9 cellular contexts compared by ENCODE assay signal in the genomic region with DNA sequence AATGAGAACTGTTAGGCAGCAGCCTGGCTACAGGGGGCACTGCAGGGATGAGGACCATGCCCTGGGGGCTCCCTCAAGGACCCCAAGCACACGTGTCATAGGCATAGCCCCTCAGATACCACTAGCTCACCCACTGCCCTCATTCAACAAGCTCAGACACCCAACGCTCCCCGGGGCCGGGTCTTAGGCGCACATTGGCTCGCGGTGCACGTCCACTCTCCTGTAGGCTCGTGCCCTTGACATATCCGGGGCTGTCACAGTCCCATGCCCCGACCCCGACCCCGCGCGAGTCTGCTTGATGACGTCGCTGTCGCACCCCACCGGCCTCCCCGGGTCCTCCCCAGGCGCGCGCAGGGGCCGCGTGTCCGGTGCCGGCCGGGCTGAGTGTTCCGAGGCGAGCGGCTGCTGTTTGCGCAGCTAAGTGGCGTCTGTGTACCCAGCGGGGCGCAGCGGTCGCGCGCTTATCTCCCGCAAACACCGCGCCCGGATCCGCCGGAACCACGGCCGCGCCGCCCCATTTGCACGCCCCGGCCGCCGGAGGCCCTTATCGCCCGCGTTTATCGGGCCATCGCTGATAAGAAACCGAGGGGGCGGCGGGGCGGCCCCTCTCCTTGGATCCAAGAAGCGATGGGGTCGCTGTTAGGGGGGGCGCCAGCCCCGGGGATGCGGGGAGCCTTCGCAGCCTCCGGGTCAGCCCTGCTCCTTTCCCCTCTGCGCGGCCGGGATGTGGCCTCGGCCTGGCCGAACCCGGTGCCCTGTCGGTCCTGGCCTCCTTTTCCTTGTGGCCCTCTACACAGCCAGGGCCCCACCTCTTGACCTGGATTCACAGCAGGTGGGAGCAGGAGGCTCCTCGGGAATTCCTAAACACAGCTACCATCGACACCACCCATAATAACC. TPM values are rescaled to one million over a fixed set of nuclear protein-coding genes. Genes with fewer than 3 reads are reported as not detected.
A peak's percentile ranks its signal among the peaks of the same experiment; 100 is the strongest.
DNase-seq lines count a peak whose midpoint lies in the region; ATAC-seq and TF ChIP-seq lines count a peak whose summit lies in the region.
"Had no signal": no experiment of that assay in that cellular context is flagged by ENCODE, and none has a peak within 500 bp of the region (broad histone marks: within the 10 kb centered on the region; RNA-seq: fewer than 3 reads in every experiment).

No MANE protein-coding gene starts in this region.

- TF ChIP-seq CTCF in AG09309 (IDR thresholded peaks at IDR 0.05; ENCODE audit: control insufficient read depth, insufficient read depth, low read depth, low read length, missing control alignments), result peak; percentile 32

- DNase-seq in AG09309 (ENCODE audit: low read depth), result no peak
- peak; percentile 36 for DNase-seq in dermis blood vessel endothelial cell
- no peak for DNase-seq in superior temporal gyrus (ENCODE audit: extremely low spot score)
- DNase-seq in middle frontal gyrus (ENCODE audit: extremely low spot score, low spot score), result no peak
- DNase-seq in OCI-M2 (lab: John Stamatoyannopoulos, UW; ENCODE audit: unreplicated experiment), result no peak

- H3K4me1 ChIP-seq in HUES48 (ENCODE audit: control insufficient read depth, insufficient read depth, low read length) (no peaks in the 10 kb centered on the region), mucosa of rectum (ENCODE audit: control insufficient read depth in 2 of 2, insufficient read depth in 2 of 2, low read length in 2 of 2) (peaks cover 8 to 9% of the 10 kb centered on the region in 2 donors)

- no peak for ATAC-seq in HG02623 (IDR thresholded peaks at IDR 0.05; ENCODE audit: unreplicated experiment)
- ATAC-seq: HCT116 had no signal

- H3K27me3 ChIP-seq in HUES48 (ENCODE audit: control insufficient read depth, insufficient read depth, low read length) (peaks cover 27% of the 10 kb centered on the region), mucosa of rectum (ENCODE audit: control insufficient read depth in 2 of 2, insufficient read depth in 2 of 2, low read length in 2 of 2) (peaks cover 35 to 43% of the 10 kb centered on the region in 2 donors)

- H3K4me3 ChIP-seq in AG09309 (ENCODE audit: control insufficient read depth, low read depth, low read length) (peak overlapping the region; percentile 39), HUES48 (ENCODE audit: low read depth, low read length) (peak overlapping the region; percentile 75), mucosa of rectum (ENCODE audit: low read length in 2 of 2) (peak overlapping the region; percentile 7 to 14)

- H3K9me3 ChIP-seq in HUES48 (ENCODE audit: control insufficient read depth, insufficient read depth, low read length) (no peaks in the 10 kb centered on the region), mucosa of rectum (ENCODE audit: control insufficient read depth in 2 of 2, low read length in 2 of 2) (no peaks in the 10 kb centered on the region)

- no peaks in the 10 kb centered on the region for H3K36me3 ChIP-seq in HUES48 (ENCODE audit: control insufficient read depth, insufficient read depth, low read length)
- no peaks in the 10 kb centered on the region for H3K36me3 ChIP-seq in mucosa of rectum (ENCODE audit: control insufficient read depth in 2 of 2, insufficient read depth in 2 of 2, low read length in 2 of 2)

- H3K27ac ChIP-seq in HUES48 (ENCODE audit: low read depth, low read length) (no peak overlapping the region), mucosa of rectum (ENCODE audit: low read depth in 2 of 2, low read length in 2 of 2) (no peak overlapping the region)

- no peak overlapping the region; the same call in 1 of the 2 replicates for H3K9ac ChIP-seq in HUES48 (ENCODE audit: low read depth, low read length)
- no peak overlapping the region for H3K9ac ChIP-seq in mucosa of rectum (ENCODE audit: low read depth in 1 of 2, low read length in 2 of 2)

RNA-seq across cellular contexts. Expression of a gene that starts 20.7 kb away (rescaled TPM):
- total RNA-seq in dermis blood vessel endothelial cell, result 6.8 and 10.0 TPM in 2 replicates

RNA-seq across cellular contexts. Expression of a gene that starts 30.0 kb away (rescaled TPM):
- not detected in 2 replicates for total RNA-seq in dermis blood vessel endothelial cell

RNA-seq across cellular contexts. Expression of a gene that starts 31.0 kb away (rescaled TPM):
- total RNA-seq in dermis blood vessel endothelial cell, result 85.2 and 117 TPM in 2 replicates

RNA-seq across cellular contexts. Expression of a gene that starts 41.5 kb away (rescaled TPM):
- total RNA-seq in dermis blood vessel endothelial cell, result not detected in 2 replicates

Comparison
In these comparisons a context has a peak if more than half of its experiments do, and no peak if none do; other contexts are left out.
1. H3K4me3 ChIP-seq: peak in every context shown above with its lines; median percentile 75 in HUES48; 39 in AG09309; 10 in mucosa of rectum.